In the genomic region with DNA sequence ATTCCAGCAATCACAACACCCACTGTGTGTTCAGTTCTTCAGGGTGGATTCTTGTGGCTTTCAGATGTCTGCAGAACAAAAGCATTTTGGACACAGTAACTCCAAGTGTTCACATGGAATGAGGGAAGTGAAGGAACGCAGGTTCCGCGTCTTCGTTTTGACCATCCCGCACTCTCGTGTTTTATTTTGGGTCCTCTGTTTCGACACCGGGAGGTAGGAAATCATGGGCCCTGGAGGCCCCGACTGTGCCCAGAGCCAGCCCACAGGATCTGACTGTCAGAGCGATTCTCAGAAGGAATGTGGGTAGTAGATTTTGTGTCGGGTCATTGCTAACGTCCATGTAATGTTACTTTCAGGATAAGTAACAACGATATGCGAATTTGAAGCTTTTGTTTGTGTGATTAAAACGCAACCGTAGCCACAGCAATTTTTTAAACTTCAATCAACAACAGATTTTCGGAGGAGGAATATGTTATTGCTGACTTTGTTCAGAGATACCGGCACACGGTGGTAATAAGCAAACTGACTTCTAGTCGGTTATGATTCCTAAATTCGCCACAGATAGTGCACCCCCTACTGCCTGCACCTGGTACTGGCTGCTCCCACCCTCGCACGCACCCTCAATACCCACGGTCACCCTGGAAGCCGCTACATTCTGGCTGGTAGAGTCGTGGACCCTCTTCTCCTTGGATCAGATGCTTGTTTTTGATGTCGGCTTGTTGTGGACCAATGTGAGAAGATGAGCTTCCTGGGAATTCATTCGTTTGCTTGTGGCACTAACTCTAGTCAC, we compare ENCODE assay signal across 8 cellular contexts. TPM values are rescaled to one million over a fixed set of nuclear protein-coding genes. Genes with fewer than 3 reads are reported as not detected.
DNase-seq lines count a peak whose midpoint lies in the region; ATAC-seq and TF ChIP-seq lines count a peak whose summit lies in the region.

No MANE protein-coding gene starts in this region.

- no peak overlapping the region for H2AFZ ChIP-seq in neural progenitor cell (replicated peaks)

- peak; percentile 6 for DNase-seq in activated naive CD4-positive, alpha-beta T cell treated with anti-CD3 and anti-CD28 coated beads, Interleukin-2, amount 50 U/mL, for 16 hours
- DNase-seq in neural progenitor cell (ENCODE audit: low spot score) = no peak
- DNase-seq in NCI-H2081 (lab: John Stamatoyannopoulos, UW) = no peak
- DNase-seq in NCI-H69 (lab: John Stamatoyannopoulos, UW) = no peak

- no peaks in the 10 kb centered on the region for H3K27me3 ChIP-seq in BLaER1 treated with 17β-estradiol and CSF1 and Interleukin-3, amounts not matched to agents 10 nM and 100 nM
- H3K27me3 ChIP-seq in neural progenitor cell = no peaks in the 10 kb centered on the region

- H3K36me3 ChIP-seq in BLaER1 treated with 17β-estradiol and CSF1 and Interleukin-3, amounts not matched to agents 10 nM and 100 nM = peaks cover 14 to 74% (median 44%) of the 10 kb centered on the region in 11 experiments; a peak in 19 of 22 replicates
- H3K36me3 ChIP-seq in neural progenitor cell = peaks cover 11% of the 10 kb centered on the region

- H3K4me1 ChIP-seq in BLaER1 treated with 17β-estradiol and CSF1 and Interleukin-3, amounts not matched to agents 10 nM and 100 nM = peaks cover 12 to 37% (median 19%) of the 10 kb centered on the region in 10 experiments; a peak in 18 of 20 replicates
- H3K4me1 ChIP-seq in neural progenitor cell = no peaks in the 10 kb centered on the region

- no peak for ATAC-seq in HG02973 (IDR thresholded peaks at IDR 0.05; ENCODE audit: unreplicated experiment)
- no peak for ATAC-seq in HG02642 (IDR thresholded peaks at IDR 0.05; ENCODE audit: poor library complexity, unreplicated experiment)

- no peaks in the 10 kb centered on the region for H3K9me3 ChIP-seq in BLaER1 treated with 17β-estradiol and CSF1 and Interleukin-3, amounts not matched to agents 10 nM and 100 nM (replicated peaks in 1 of 11)
- H3K9me3 ChIP-seq in neural progenitor cell (ENCODE audit: low read depth) = no peaks in the 10 kb centered on the region

- H3K4me3 ChIP-seq in BLaER1 treated with 17β-estradiol and CSF1 and Interleukin-3, amounts not matched to agents 10 nM and 100 nM = no peak overlapping the region
- no peak overlapping the region for H3K4me3 ChIP-seq in neural progenitor cell

- no peak overlapping the region for H3K9ac ChIP-seq in BLaER1 treated with 17β-estradiol and CSF1 and Interleukin-3, amounts not matched to agents 10 nM and 100 nM
- H3K9ac ChIP-seq in neural progenitor cell = no peak overlapping the region

- H3K9me3 Mint-ChIP-seq in neural progenitor cell = no peaks in the 10 kb centered on the region

- H3K4me3 Mint-ChIP-seq in neural progenitor cell = no peak overlapping the region

- H3F3A ChIP-seq in neural progenitor cell (ENCODE audit: low read depth) = no peaks in the 10 kb centered on the region

- H3K79me2 ChIP-seq in neural progenitor cell (ENCODE audit: low read depth) = no peaks in the 10 kb centered on the region

- H3K27ac Mint-ChIP-seq in neural progenitor cell = no peak overlapping the region

- peaks cover 1% of the 10 kb centered on the region for H3K27me3 Mint-ChIP-seq in neural progenitor cell (ENCODE audit: insufficient read depth, low read depth)

- peak; percentile 46 for TF ChIP-seq CTCF in GM12874 (IDR thresholded peaks at IDR 0.05; ENCODE audit: insufficient read depth, low read depth, low read length)
- peak; percentile 36 for TF ChIP-seq CTCF in neural progenitor cell (IDR thresholded peaks at IDR 0.05)

- peak overlapping the region in 9 of 11 experiments; percentile 31 to 88 (median 69); a peak in 16 of 22 replicates for H3K4me2 ChIP-seq in BLaER1 treated with 17β-estradiol and CSF1 and Interleukin-3, amounts not matched to agents 10 nM and 100 nM
- H3K4me2 ChIP-seq in neural progenitor cell = no peak overlapping the region

- peaks cover 20% of the 10 kb centered on the region for H3K36me3 Mint-ChIP-seq in neural progenitor cell

- no peak overlapping the region for H3K27ac ChIP-seq in BLaER1 treated with 17β-estradiol and CSF1 and Interleukin-3, amounts not matched to agents 10 nM and 100 nM
- H3K27ac ChIP-seq in neural progenitor cell = no peak overlapping the region

- H3K4me1 Mint-ChIP-seq in neural progenitor cell = peaks cover 1% of the 10 kb centered on the region

- H4K20me1 ChIP-seq in BLaER1 treated with 17β-estradiol and CSF1 and Interleukin-3, amounts not matched to agents 10 nM and 100 nM = peaks cover 0 to 46% (median 4%) of the 10 kb centered on the region in 11 experiments; a peak in 7 of 22 replicates
- no peaks in the 10 kb centered on the region for H4K20me1 ChIP-seq in neural progenitor cell (ENCODE audit: low read depth)

RNA-seq across cellular contexts. Expression of a gene that starts 10.5 kb away (rescaled TPM):
- 10.9 and 29.4 TPM in 2 replicates for total RNA-seq in neural progenitor cell (ENCODE audit: low replicate concordance)

RNA-seq across cellular contexts. Expression of a gene that starts 52.0 kb away (rescaled TPM):
- total RNA-seq in neural progenitor cell (ENCODE audit: low replicate concordance) = 41.2 and 46.6 TPM in 2 replicates
